Comparison of ENCODE assay signal across 3 cellular contexts in the genomic region with DNA sequence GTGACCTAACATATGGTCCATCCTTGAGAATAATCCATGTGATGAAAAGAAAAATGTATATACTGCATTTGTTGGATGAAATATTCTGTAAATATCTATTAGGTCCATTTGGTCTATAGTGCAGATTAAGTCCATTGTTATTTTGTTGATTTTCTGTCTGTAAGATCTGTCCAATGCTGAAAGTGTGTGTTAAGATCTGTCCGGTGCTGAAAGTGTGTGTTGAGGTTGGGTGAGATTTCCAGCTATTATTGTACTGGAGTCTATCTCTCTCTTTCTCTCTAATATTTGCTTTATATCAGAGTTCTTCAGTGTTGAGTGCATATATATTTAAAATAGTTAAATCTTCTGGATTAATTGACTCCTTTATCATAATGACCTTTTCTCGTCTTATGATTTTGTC.
TF ChIP-seq lines count a peak whose summit lies in the region.

No MANE protein-coding gene starts in this region.

TF ChIP-seq in liver, 16 proteins besides CTCF, POLR2A, EP300 and RAD21:
- TF ChIP-seq, protein P1, sequence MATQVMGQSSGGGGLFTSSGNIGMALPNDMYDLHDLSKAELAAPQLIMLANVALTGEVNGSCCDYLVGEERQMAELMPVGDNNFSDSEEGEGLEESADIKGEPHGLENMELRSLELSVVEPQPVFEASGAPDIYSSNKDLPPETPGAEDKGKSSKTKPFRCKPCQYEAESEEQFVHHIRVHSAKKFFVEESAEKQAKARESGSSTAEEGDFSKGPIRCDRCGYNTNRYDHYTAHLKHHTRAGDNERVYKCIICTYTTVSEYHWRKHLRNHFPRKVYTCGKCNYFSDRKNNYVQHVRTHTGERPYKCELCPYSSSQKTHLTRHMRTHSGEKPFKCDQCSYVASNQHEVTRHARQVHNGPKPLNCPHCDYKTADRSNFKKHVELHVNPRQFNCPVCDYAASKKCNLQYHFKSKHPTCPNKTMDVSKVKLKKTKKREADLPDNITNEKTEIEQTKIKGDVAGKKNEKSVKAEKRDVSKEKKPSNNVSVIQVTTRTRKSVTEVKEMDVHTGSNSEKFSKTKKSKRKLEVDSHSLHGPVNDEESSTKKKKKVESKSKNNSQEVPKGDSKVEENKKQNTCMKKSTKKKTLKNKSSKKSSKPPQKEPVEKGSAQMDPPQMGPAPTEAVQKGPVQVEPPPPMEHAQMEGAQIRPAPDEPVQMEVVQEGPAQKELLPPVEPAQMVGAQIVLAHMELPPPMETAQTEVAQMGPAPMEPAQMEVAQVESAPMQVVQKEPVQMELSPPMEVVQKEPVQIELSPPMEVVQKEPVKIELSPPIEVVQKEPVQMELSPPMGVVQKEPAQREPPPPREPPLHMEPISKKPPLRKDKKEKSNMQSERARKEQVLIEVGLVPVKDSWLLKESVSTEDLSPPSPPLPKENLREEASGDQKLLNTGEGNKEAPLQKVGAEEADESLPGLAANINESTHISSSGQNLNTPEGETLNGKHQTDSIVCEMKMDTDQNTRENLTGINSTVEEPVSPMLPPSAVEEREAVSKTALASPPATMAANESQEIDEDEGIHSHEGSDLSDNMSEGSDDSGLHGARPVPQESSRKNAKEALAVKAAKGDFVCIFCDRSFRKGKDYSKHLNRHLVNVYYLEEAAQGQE (IDR thresholded peaks at IDR 0.05) = peak; percentile 25
- TF ChIP-seq JUND (IDR thresholded peaks at IDR 0.05) = no peak

TF ChIP-seq in HepG2, 621 proteins besides CTCF, POLR2A, EP300 and RAD21 (continued from another document):
- TF ChIP-seq, protein P2, sequence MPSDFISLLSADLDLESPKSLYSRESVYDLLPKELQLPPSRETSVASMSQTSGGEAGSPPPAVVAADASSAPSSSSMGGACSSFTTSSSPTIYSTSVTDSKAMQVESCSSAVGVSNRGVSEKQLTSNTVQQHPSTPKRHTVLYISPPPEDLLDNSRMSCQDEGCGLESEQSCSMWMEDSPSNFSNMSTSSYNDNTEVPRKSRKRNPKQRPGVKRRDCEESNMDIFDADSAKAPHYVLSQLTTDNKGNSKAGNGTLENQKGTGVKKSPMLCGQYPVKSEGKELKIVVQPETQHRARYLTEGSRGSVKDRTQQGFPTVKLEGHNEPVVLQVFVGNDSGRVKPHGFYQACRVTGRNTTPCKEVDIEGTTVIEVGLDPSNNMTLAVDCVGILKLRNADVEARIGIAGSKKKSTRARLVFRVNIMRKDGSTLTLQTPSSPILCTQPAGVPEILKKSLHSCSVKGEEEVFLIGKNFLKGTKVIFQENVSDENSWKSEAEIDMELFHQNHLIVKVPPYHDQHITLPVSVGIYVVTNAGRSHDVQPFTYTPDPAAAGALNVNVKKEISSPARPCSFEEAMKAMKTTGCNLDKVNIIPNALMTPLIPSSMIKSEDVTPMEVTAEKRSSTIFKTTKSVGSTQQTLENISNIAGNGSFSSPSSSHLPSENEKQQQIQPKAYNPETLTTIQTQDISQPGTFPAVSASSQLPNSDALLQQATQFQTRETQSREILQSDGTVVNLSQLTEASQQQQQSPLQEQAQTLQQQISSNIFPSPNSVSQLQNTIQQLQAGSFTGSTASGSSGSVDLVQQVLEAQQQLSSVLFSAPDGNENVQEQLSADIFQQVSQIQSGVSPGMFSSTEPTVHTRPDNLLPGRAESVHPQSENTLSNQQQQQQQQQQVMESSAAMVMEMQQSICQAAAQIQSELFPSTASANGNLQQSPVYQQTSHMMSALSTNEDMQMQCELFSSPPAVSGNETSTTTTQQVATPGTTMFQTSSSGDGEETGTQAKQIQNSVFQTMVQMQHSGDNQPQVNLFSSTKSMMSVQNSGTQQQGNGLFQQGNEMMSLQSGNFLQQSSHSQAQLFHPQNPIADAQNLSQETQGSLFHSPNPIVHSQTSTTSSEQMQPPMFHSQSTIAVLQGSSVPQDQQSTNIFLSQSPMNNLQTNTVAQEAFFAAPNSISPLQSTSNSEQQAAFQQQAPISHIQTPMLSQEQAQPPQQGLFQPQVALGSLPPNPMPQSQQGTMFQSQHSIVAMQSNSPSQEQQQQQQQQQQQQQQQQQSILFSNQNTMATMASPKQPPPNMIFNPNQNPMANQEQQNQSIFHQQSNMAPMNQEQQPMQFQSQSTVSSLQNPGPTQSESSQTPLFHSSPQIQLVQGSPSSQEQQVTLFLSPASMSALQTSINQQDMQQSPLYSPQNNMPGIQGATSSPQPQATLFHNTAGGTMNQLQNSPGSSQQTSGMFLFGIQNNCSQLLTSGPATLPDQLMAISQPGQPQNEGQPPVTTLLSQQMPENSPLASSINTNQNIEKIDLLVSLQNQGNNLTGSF (CRISPR knock-in tag; IDR thresholded peaks at IDR 0.05) = no peak
- TF ChIP-seq, protein P3, sequence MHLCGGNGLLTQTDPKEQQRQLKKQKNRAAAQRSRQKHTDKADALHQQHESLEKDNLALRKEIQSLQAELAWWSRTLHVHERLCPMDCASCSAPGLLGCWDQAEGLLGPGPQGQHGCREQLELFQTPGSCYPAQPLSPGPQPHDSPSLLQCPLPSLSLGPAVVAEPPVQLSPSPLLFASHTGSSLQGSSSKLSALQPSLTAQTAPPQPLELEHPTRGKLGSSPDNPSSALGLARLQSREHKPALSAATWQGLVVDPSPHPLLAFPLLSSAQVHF (CRISPR knock-in tag; IDR thresholded peaks at IDR 0.05) = no peak
- TF ChIP-seq, protein P4, sequence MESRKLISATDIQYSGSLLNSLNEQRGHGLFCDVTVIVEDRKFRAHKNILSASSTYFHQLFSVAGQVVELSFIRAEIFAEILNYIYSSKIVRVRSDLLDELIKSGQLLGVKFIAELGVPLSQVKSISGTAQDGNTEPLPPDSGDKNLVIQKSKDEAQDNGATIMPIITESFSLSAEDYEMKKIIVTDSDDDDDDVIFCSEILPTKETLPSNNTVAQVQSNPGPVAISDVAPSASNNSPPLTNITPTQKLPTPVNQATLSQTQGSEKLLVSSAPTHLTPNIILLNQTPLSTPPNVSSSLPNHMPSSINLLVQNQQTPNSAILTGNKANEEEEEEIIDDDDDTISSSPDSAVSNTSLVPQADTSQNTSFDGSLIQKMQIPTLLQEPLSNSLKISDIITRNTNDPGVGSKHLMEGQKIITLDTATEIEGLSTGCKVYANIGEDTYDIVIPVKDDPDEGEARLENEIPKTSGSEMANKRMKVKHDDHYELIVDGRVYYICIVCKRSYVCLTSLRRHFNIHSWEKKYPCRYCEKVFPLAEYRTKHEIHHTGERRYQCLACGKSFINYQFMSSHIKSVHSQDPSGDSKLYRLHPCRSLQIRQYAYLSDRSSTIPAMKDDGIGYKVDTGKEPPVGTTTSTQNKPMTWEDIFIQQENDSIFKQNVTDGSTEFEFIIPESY (CRISPR knock-in tag; IDR thresholded peaks at IDR 0.05) = no peak
- TF ChIP-seq DNMT1 (CRISPR knock-in tag; IDR thresholded peaks at IDR 0.05) (no peak), ZNF530 (CRISPR knock-in tag; IDR thresholded peaks at IDR 0.05; ENCODE audit: low read depth) (no peak)
- TF ChIP-seq, protein P5, sequence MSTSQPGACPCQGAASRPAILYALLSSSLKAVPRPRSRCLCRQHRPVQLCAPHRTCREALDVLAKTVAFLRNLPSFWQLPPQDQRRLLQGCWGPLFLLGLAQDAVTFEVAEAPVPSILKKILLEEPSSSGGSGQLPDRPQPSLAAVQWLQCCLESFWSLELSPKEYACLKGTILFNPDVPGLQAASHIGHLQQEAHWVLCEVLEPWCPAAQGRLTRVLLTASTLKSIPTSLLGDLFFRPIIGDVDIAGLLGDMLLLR (CRISPR knock-in tag; IDR thresholded peaks at IDR 0.05) = no peak
TF ChIP-seq in HepG2: peak in this region for 0.

TF ChIP-seq in GM12878, 131 proteins besides CTCF, POLR2A, EP300 and RAD21 (continued from another document):
- TF ChIP-seq, protein P1 (IDR thresholded peaks at IDR 0.05; ENCODE audit: low read depth, low read length) = peak; percentile 59; the same call in 1 of the 2 replicates
- no peak for TF ChIP-seq MXI1 (IDR thresholded peaks at IDR 0.05; ENCODE audit: low read depth, low read length)
